Comparison of ENCODE assay signal across 8 cellular contexts in the genomic region with DNA sequence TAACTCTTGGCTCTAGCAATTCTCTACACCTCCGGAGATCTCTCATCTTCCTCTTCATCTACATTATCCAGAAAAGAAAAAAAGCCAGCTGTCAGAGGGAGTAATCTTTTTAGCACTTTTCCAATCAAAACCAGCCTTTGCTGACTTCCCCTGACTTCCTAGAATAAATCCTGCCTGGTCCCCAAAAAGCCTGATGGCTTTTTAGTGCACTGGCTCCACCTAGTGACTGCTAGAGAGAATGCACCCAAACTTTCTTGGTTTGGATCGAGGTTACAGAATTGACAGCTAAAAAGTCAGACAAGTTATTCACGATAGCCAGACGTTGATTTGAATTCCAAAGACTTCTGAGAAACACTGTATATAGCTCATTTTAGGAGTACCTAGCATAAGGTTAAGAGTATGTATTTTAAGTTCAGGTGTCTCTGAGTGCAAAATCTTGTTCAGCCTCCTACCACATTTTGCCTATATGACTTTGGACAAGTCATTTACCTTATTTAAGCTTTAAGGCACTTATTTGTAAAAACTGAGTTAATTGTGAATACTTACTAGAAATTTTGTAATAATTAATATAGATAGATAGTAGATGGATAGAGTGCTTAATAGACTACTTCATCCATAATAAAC.
DNase-seq lines count a peak whose midpoint lies in the region; ATAC-seq lines count a peak whose summit lies in the region.

No MANE protein-coding gene starts in this region.

- intact Hi-C loops in naive thymus-derived CD4-positive, alpha-beta T cell (cut with micrococcal nuclease): loop anchor here (1.0 to 10.0 kb wide), 5 partner anchors 303 to 1068 kb away; no protein-coding TSS in a partner anchor

- H3K27me3 Mint-ChIP-seq in naive thymus-derived CD4-positive, alpha-beta T cell: peaks cover 6 to 16% (median 9%) of the 10 kb centered on the region in 5 donors

- no peaks in the 10 kb centered on the region for H3K36me3 Mint-ChIP-seq in naive thymus-derived CD4-positive, alpha-beta T cell

- peak overlapping the region in 1 of 10 donors; percentile 12 for H3K4me3 Mint-ChIP-seq in naive thymus-derived CD4-positive, alpha-beta T cell

- CTCF ChIA-PET in naive thymus-derived CD4-positive, alpha-beta T cell (lab: Charles Lee): interaction anchor here (0.7 to 1.2 kb wide), 6 partner anchors 10 to 1879 kb away, joined by 3 to 4 read pairs (median 3); no protein-coding TSS in a partner anchor

- H3K4me1 Mint-ChIP-seq in naive thymus-derived CD4-positive, alpha-beta T cell: peaks cover 0 to 6% (median 0%) of the 10 kb centered on the region in 7 donors

- no peaks in the 10 kb centered on the region for H3K36me3 ChIP-seq in naive thymus-derived CD4-positive, alpha-beta T cell (ENCODE audit: control insufficient read depth in 2 of 3, insufficient read depth in 3 of 3, low read length in 3 of 3)

- H3K27me3 ChIP-seq in naive thymus-derived CD4-positive, alpha-beta T cell (ENCODE audit: control insufficient read depth in 2 of 2, insufficient read depth in 2 of 2, low read length in 2 of 2): no peaks in the 10 kb centered on the region

- DNase-seq in D341Med (ENCODE audit: low spot score) (peak; percentile 72), NCI-H2081 treated with DMSO at 0.1 percent for 48 hours (lab: John Stamatoyannopoulos, UW) (peak; percentile 13), epidermal melanocyte (ENCODE audit: insufficient read length, low spot score) (peak; percentile 78), ureter (ENCODE audit: low spot score) (peak; percentile 50), GF-D8 (lab: John Stamatoyannopoulos, UW) (no peak)
- DNase-seq in activated CD4-positive, CD25-positive, alpha-beta regulatory T cell treated with anti-CD3 and anti-CD28 coated beads, Interleukin-2, amount 50 U/mL, for 72 hours: peak; percentile 33
- peak in 6 of 9 donors; percentile 10 to 40 (median 30) for DNase-seq in naive thymus-derived CD4-positive, alpha-beta T cell

- H3K27ac Mint-ChIP-seq in naive thymus-derived CD4-positive, alpha-beta T cell: no peak overlapping the region

- H3K9me3 ChIP-seq in naive thymus-derived CD4-positive, alpha-beta T cell (ENCODE audit: control insufficient read depth in 2 of 3, low read length in 3 of 3): no peaks in the 10 kb centered on the region

- H3K9me3 Mint-ChIP-seq in naive thymus-derived CD4-positive, alpha-beta T cell: peaks cover 0 to 3% (median 0%) of the 10 kb centered on the region in 11 donors

- H3K27ac ChIP-seq in naive thymus-derived CD4-positive, alpha-beta T cell (ENCODE audit: low read depth, low read length): no peak overlapping the region

- H3K4me1 ChIP-seq in naive thymus-derived CD4-positive, alpha-beta T cell (ENCODE audit: control insufficient read depth in 2 of 2, insufficient read depth in 2 of 2, low read length in 2 of 2): no peaks in the 10 kb centered on the region

- POLR2A ChIA-PET in naive thymus-derived CD4-positive, alpha-beta T cell (lab: Charles Lee): interaction anchor here (0.6 kb wide), 1 partner anchor 201 kb away, joined by 3 read pairs; no protein-coding TSS in a partner anchor

- ATAC-seq in GM21528 (IDR thresholded peaks at IDR 0.05; ENCODE audit: low FRiP score, unreplicated experiment): peak; percentile 56
- no peak for ATAC-seq in naive thymus-derived CD4-positive, alpha-beta T cell

- H3K4me3 ChIP-seq in naive thymus-derived CD4-positive, alpha-beta T cell (ENCODE audit: low read length): no peak overlapping the region
